28 cellular contexts compared by ENCODE assay signal in genomic region chrX:21912220-21912619, GRCh38.
"Had no signal": no experiment of that assay in that cellular context is flagged by ENCODE, and none has a peak within 500 bp of the region (broad histone marks: within the 10 kb centered on the region; RNA-seq: fewer than 3 reads in every experiment).

No MANE protein-coding gene starts in this region.

- H3K4me3 Mint-ChIP-seq: mesothelial cell of epicardium; naive B cell; natural killer cell; nephron progenitor cell; neural progenitor cell; stimulated activated naive B cell treated with anti-CD40 and anti-IgM and Interleukin-4, amounts not matched to agents 10 μg/mL and 1 μg/mL and 100 μg/mL, for 72 hours had no signal

- ATAC-seq: natural killer cell; right lobe of liver; stimulated activated naive B cell treated with anti-CD40 and anti-IgM and Interleukin-4, amounts not matched to agents 10 μg/mL and 1 μg/mL and 100 μg/mL, for 72 hours; stimulated activated naive CD8-positive, alpha-beta T cell treated with anti-CD3 and anti-CD28 coated beads, Interleukin-15, Interleukin-2, amounts not matched to agents 100 U/mL and 50 U/mL, for 24 hours; upper lobe of right lung had no signal

- H3K36me3 Mint-ChIP-seq: mesothelial cell of epicardium, naive B cell, natural killer cell had no signal

- H3K27ac Mint-ChIP-seq: mesothelial cell of epicardium; natural killer cell; nephron progenitor cell; neural progenitor cell; stimulated activated naive B cell treated with anti-CD40 and anti-IgM and Interleukin-4, amounts not matched to agents 10 μg/mL and 1 μg/mL and 100 μg/mL, for 72 hours had no signal

- DNase-seq: islet precursor cell; left ventricle myocardium inferior; mesendoderm; naive B cell; natural killer cell; nephron progenitor cell; occipital lobe; right lobe of liver; stimulated activated CD4-positive, alpha-beta T cell treated with anti-CD3 and anti-CD28 coated beads, Interleukin-1b, Interleukin-23, amount 100 ng/mL, for 48 hours; stimulated activated CD4-positive, alpha-beta T cell treated with anti-CD3 and anti-CD28 coated beads, Interleukin-2, amount 100 ng/mL, for 48 hours; stimulated activated CD4-positive, alpha-beta T cell treated with anti-CD3 and anti-CD28 coated beads, Interleukin-4, amount 100 ng/mL, for 4 hours; stimulated activated CD8-positive, alpha-beta memory T cell treated with anti-CD3 and anti-CD28 coated beads, Interleukin-4, amount 100 ng/mL, for 48 hours; stimulated activated naive B cell treated with anti-CD40 and anti-IgM and Interleukin-4, amounts not matched to agents 10 μg/mL and 1 μg/mL and 100 μg/mL, for 72 hours; stimulated activated naive CD8-positive, alpha-beta T cell treated with anti-CD3 and anti-CD28 coated beads, Interleukin-15, Interleukin-2, amounts not matched to agents 100 U/mL and 50 U/mL, for 24 hours; stomach; tibial artery; trophoblast cell; upper lobe of right lung had no signal

- H3K4me3 ChIP-seq: hepatocyte, left ventricle myocardium inferior, lung, neural progenitor cell, right atrium auricular region, right lobe of liver, smooth muscle cell, stomach, suprapubic skin, thoracic aorta, tibial artery, upper lobe of right lung had no signal

- H3K27ac ChIP-seq: hepatocyte, left ventricle myocardium inferior, neural progenitor cell, neutrophil, parathyroid adenoma, right atrium auricular region, right lobe of liver, stomach, suprapubic skin, thoracic aorta, tibial artery, upper lobe of right lung had no signal

- H3K4me1 Mint-ChIP-seq: naive B cell; natural killer cell; stimulated activated naive B cell treated with anti-CD40 and anti-IgM and Interleukin-4, amounts not matched to agents 10 μg/mL and 1 μg/mL and 100 μg/mL, for 72 hours had no signal

- H3K9me3 Mint-ChIP-seq: naive B cell; natural killer cell; nephron progenitor cell; stimulated activated naive B cell treated with anti-CD40 and anti-IgM and Interleukin-4, amounts not matched to agents 10 μg/mL and 1 μg/mL and 100 μg/mL, for 72 hours had no signal

- H3K27me3 Mint-ChIP-seq: naive B cell; stimulated activated naive B cell treated with anti-CD40 and anti-IgM and Interleukin-4, amounts not matched to agents 10 μg/mL and 1 μg/mL and 100 μg/mL, for 72 hours had no signal

- H3K27me3 ChIP-seq: hepatocyte, neural progenitor cell, neutrophil, right atrium auricular region, stomach, suprapubic skin, tibial artery, upper lobe of right lung had no signal

- H3K9me3 ChIP-seq: left ventricle myocardium inferior, neutrophil, right atrium auricular region, right lobe of liver, suprapubic skin, thoracic aorta, tibial artery, upper lobe of right lung had no signal

- H3K4me1 ChIP-seq: left ventricle myocardium inferior, neural progenitor cell, parathyroid adenoma, right atrium auricular region, right lobe of liver, stomach, suprapubic skin, tibial artery, upper lobe of right lung had no signal

- H3K36me3 ChIP-seq: left ventricle myocardium inferior, neural progenitor cell, neutrophil, right atrium auricular region, right lobe of liver, stomach, suprapubic skin, thoracic aorta, tibial artery, upper lobe of right lung had no signal
